Comparison of ENCODE assay signal across 8 cellular contexts in genomic region chr1:1406821-1407100, GRCh38. TPM values are rescaled to one million over a fixed set of nuclear protein-coding genes. Genes with fewer than 3 reads are reported as not detected.
A peak's percentile ranks its signal among the peaks of the same experiment; 100 is the strongest.
DNase-seq lines count a peak whose midpoint lies in the region; ATAC-seq and TF ChIP-seq lines count a peak whose summit lies in the region.

No MANE protein-coding gene starts in this region.

- H3K9me3 ChIP-seq in PC-9 (ENCODE audit: insufficient read depth, low read depth) (no peaks in the 10 kb centered on the region), fibroblast of lung (ENCODE audit: control insufficient read depth, insufficient read depth, low read depth, low read length) (no peaks in the 10 kb centered on the region)

- no peaks in the 10 kb centered on the region for H3K9me2 ChIP-seq in PC-9 (ENCODE audit: insufficient read depth)

- H2AFZ ChIP-seq in PC-9 (peak overlapping the region; percentile 85), fibroblast of lung (ENCODE audit: low read length) (peak overlapping the region; percentile 68)

- POLR2A ChIA-PET in PC-9 (lab: Charles Lee; ENCODE audit: unreplicated experiment): no interaction called here

- no TSS peak for BruUV-seq in PC-9 (replicated peaks; lab: Mats Ljungman, UMichigan)

- H3K79me2 ChIP-seq in PC-9 (ENCODE audit: low read depth) (peaks cover 55% of the 10 kb centered on the region), fibroblast of lung (ENCODE audit: control insufficient read depth, insufficient read depth, low read length) (peaks cover 53% of the 10 kb centered on the region)

- peaks cover 19% of the 10 kb centered on the region; the same call in 1 of the 2 replicates for H3K36me3 ChIP-seq in PC-9 (ENCODE audit: low read depth)
- peaks cover 11% of the 10 kb centered on the region for H3K36me3 ChIP-seq in fibroblast of lung (ENCODE audit: control insufficient read depth, insufficient read depth, low read length)
- H3K36me3 ChIP-seq in rectal smooth muscle tissue (ENCODE audit: control insufficient read depth, insufficient read depth, low read length): peaks cover 15% of the 10 kb centered on the region

- DNase-seq in PC-9 (no peak), fibroblast of lung (ENCODE audit: low read depth in 2 of 2) (no peak), DMS153 (lab: John Stamatoyannopoulos, UW) (no peak), Ammon's horn (ENCODE audit: low spot score) (no peak), AG20443 (ENCODE audit: low spot score) (no peak)

- H3K9ac ChIP-seq in fibroblast of lung (ENCODE audit: insufficient read depth, low read length): peak overlapping the region; percentile 95
- H3K9ac ChIP-seq in rectal smooth muscle tissue (ENCODE audit: low read length): peak overlapping the region; percentile 45

- peaks cover 19% of the 10 kb centered on the region for H3K4me1 ChIP-seq in PC-9 (replicated peaks; ENCODE audit: insufficient read depth)
- H3K4me1 ChIP-seq in fibroblast of lung (ENCODE audit: control insufficient read depth, extremely low read depth, insufficient read depth, low read length): peaks cover 3% of the 10 kb centered on the region
- peaks cover 20% of the 10 kb centered on the region for H3K4me1 ChIP-seq in rectal smooth muscle tissue (ENCODE audit: control insufficient read depth, insufficient read depth, low read length)

- H3K27ac ChIP-seq in PC-9: peak overlapping the region; percentile 44; the same call in 1 of the 2 replicates
- peak overlapping the region; percentile 73 for H3K27ac ChIP-seq in fibroblast of lung (ENCODE audit: insufficient read depth, low read length)
- H3K27ac ChIP-seq in rectal smooth muscle tissue (ENCODE audit: low read depth, low read length): peak overlapping the region; percentile 88

- H4K20me1 ChIP-seq in PC-9 (ENCODE audit: insufficient read depth) (peaks cover 8% of the 10 kb centered on the region), fibroblast of lung (ENCODE audit: control insufficient read depth, extremely low read depth, insufficient read depth, low read length) (no peaks in the 10 kb centered on the region)

- peaks cover 47% of the 10 kb centered on the region for H3F3A ChIP-seq in PC-9 (ENCODE audit: insufficient read depth, low read depth)

- no peak for TF ChIP-seq CTCF in PC-9 (conservative IDR thresholded peaks at IDR 0.05)
- no peak for TF ChIP-seq CTCF in fibroblast of lung (conservative IDR thresholded peaks at IDR 0.05 in 1 of 2, IDR thresholded peaks at IDR 0.05 in 1 of 2; ENCODE audit: low read depth in 1 of 2, low read length in 2 of 2)

- H3K4me2 ChIP-seq in PC-9: peak overlapping the region; percentile 88
- H3K4me2 ChIP-seq in fibroblast of lung (ENCODE audit: extremely low read depth, insufficient read depth, low read length): peak overlapping the region; percentile 81

- ATAC-seq in GM21381 (IDR thresholded peaks at IDR 0.05; ENCODE audit: unreplicated experiment) (peak; percentile 10), HG03139 (IDR thresholded peaks at IDR 0.05; ENCODE audit: unreplicated experiment) (no peak)

- intact Hi-C loops in PC-9 (cut with micrococcal nuclease; ENCODE audit: unreplicated experiment): loop anchor here (2.0 kb wide), 2 partner anchors 26 to 34 kb away; no protein-coding TSS in a partner anchor

- H3K4me3 ChIP-seq in PC-9 (peak overlapping the region; percentile 80), fibroblast of lung (replicated peaks in 1 of 4; ENCODE audit: control extremely low read depth in 1 of 4, insufficient read depth in 1 of 4, low read depth in 3 of 4, low read length in 4 of 4) (peak overlapping the region; percentile 82 to 94 (median 92)), rectal smooth muscle tissue (ENCODE audit: low read length) (peak overlapping the region; percentile 79)

- CTCF ChIA-PET in PC-9 (lab: Charles Lee): no interaction called here

- no peaks in the 10 kb centered on the region for H3K27me3 ChIP-seq in PC-9 (ENCODE audit: insufficient read depth, low read depth)
- H3K27me3 ChIP-seq in fibroblast of lung (ENCODE audit: control insufficient read depth, insufficient read depth, low read length): no peaks in the 10 kb centered on the region
- no peaks in the 10 kb centered on the region for H3K27me3 ChIP-seq in rectal smooth muscle tissue (ENCODE audit: control insufficient read depth, insufficient read depth, low read length)

RNA-seq across cellular contexts. Expression of gene MRPL20, which starts 0.3 kb away (rescaled TPM):
- total RNA-seq in PC-9 (2021) (90.5 and 90.8 TPM in 2 replicates), fibroblast of lung (80.1 and 81.7 TPM in 2 replicates)
- polyA plus RNA-seq in fibroblast of lung: 150 and 188 TPM in 2 replicates
- 155 and 217 TPM in 2 replicates for polyA plus RNA-seq in fibroblast of lung (2012)
- 27.3 and 44.5 TPM in 2 replicates for polyA minus RNA-seq in fibroblast of lung (ENCODE audit: low replicate concordance)

RNA-seq across cellular contexts. Expression of gene CCNL2, which starts 7.6 kb away (rescaled TPM):
- total RNA-seq in PC-9 (2021) (162 and 183 TPM in 2 replicates), fibroblast of lung (87.1 and 102 TPM in 2 replicates)
- 70.5 and 116 TPM in 2 replicates for polyA plus RNA-seq in fibroblast of lung
- 51.7 and 70.2 TPM in 2 replicates for polyA plus RNA-seq in fibroblast of lung (2012)
- 23.3 and 75.5 TPM in 2 replicates for polyA minus RNA-seq in fibroblast of lung (ENCODE audit: low replicate concordance)

RNA-seq across cellular contexts. Expression of gene ANKRD65, which starts 14.3 kb away (rescaled TPM):
- total RNA-seq in PC-9 (2021) (14.7 and 18.9 TPM in 2 replicates), fibroblast of lung (1.3 and 2.0 TPM in 2 replicates)
- polyA plus RNA-seq in fibroblast of lung: 0.84 and 1.9 TPM in 2 replicates
- polyA plus RNA-seq in fibroblast of lung (2012): 0.86 and 2.9 TPM in 2 replicates
- polyA minus RNA-seq in fibroblast of lung (ENCODE audit: low replicate concordance): 1.4 TPM in 1 of 2 replicates, not detected in the other

RNA-seq across cellular contexts. Expression of gene VWA1, which starts 28.7 kb away (rescaled TPM):
- 56.6 and 65.9 TPM in 2 replicates for total RNA-seq in PC-9 (2021)
- total RNA-seq in fibroblast of lung: 2.6 and 3.1 TPM in 2 replicates
- polyA plus RNA-seq in fibroblast of lung: 1.7 and 2.5 TPM in 2 replicates
- 7.5 and 12.6 TPM in 2 replicates for polyA plus RNA-seq in fibroblast of lung (2012)
- 1.1 and 3.7 TPM in 2 replicates for polyA minus RNA-seq in fibroblast of lung (ENCODE audit: low replicate concordance)

RNA-seq across cellular contexts. Expression of gene AURKAIP1, which starts 31.8 kb away (rescaled TPM):
- total RNA-seq in PC-9 (2021) (164 and 210 TPM in 2 replicates), fibroblast of lung (83.2 and 85.2 TPM in 2 replicates)
- 42.2 and 66.9 TPM in 2 replicates for polyA plus RNA-seq in fibroblast of lung
- polyA plus RNA-seq in fibroblast of lung (2012): 92.6 and 179 TPM in 2 replicates
- 7.1 and 8.1 TPM in 2 replicates for polyA minus RNA-seq in fibroblast of lung (ENCODE audit: low replicate concordance)
